Comparison of ENCODE assay signal across 2 cellular contexts in genomic region chr4:41232406-41232805, GRCh38.
TF ChIP-seq lines count a peak whose summit lies in the region.

No MANE protein-coding gene starts in this region.

TF ChIP-seq in Ishikawa, 13 proteins besides CTCF, POLR2A, EP300 and RAD21:
- TF ChIP-seq REST (IDR thresholded peaks at IDR 0.05; ENCODE audit: low read depth) (no peak), YY1 (IDR thresholded peaks at IDR 0.05; ENCODE audit: low read depth) (no peak), FOXM1 (IDR thresholded peaks at IDR 0.05; ENCODE audit: borderline replicate concordance, low read depth) (no peak), TCF12 (IDR thresholded peaks at IDR 0.05; ENCODE audit: low read depth) (no peak), TAF1 (IDR thresholded peaks at IDR 0.05; ENCODE audit: low read depth) (no peak), CEBPB (IDR thresholded peaks at IDR 0.05) (no peak), CREB1 (IDR thresholded peaks at IDR 0.05; ENCODE audit: low read depth) (no peak), EGR1 (IDR thresholded peaks at IDR 0.05) (no peak), NFIC (IDR thresholded peaks at IDR 0.05) (no peak), ZBTB7A (IDR thresholded peaks at IDR 0.05; ENCODE audit: low read depth) (no peak)

TF ChIP-seq in GM12878, 131 proteins besides CTCF, POLR2A, EP300 and RAD21 (continued from another document):
- TF ChIP-seq BCL3 (IDR thresholded peaks at IDR 0.05; ENCODE audit: borderline replicate concordance, insufficient read depth, low read depth, low read length, poor library complexity, severe bottlenecking): no peak
- TF ChIP-seq TCF12 (IDR thresholded peaks at IDR 0.05; ENCODE audit: low read depth, low read length): no peak
- TF ChIP-seq SUZ12 (IDR thresholded peaks at IDR 0.05; ENCODE audit: unreplicated experiment): no peak
TF ChIP-seq in GM12878: peak in this region for 0.
